16 cellular contexts compared by ENCODE assay signal in genomic region chr12:85955127-85955526, GRCh38.
A peak's percentile ranks its signal among the peaks of the same experiment; 100 is the strongest.
DNase-seq lines count a peak whose midpoint lies in the region; ATAC-seq and TF ChIP-seq lines count a peak whose summit lies in the region.
"Had no signal": no experiment of that assay in that cellular context is flagged by ENCODE, and none has a peak within 500 bp of the region (broad histone marks: within the 10 kb centered on the region; RNA-seq: fewer than 3 reads in every experiment).

No MANE protein-coding gene starts in this region.

- no peak for TF ChIP-seq POLR2A in thyroid gland (IDR thresholded peaks at IDR 0.05)

- H3K27ac ChIP-seq in cardiac muscle cell, result no peak overlapping the region
- H3K27ac ChIP-seq in thyroid gland, result no peak overlapping the region
- H3K27ac ChIP-seq: SJCRH30, vagina had no signal

- H3K9me3 ChIP-seq in cardiac muscle cell (ENCODE audit: low read depth) (no peaks in the 10 kb centered on the region), thyroid gland (no peaks in the 10 kb centered on the region)
- H3K9me3 ChIP-seq: BE2C, SJCRH30, vagina had no signal

- in situ Hi-C loops in KBM-7 (cut with MboI; ENCODE audit: low pct_unique_long_range_greater_than_20kb, low sequenced_read_pairs), result no loop called here

- ATAC-seq in GM21717 (IDR thresholded peaks at IDR 0.05; ENCODE audit: unreplicated experiment), result no peak
- ATAC-seq in HG03442 (IDR thresholded peaks at IDR 0.05; ENCODE audit: unreplicated experiment), result no peak
- ATAC-seq: natural killer cell treated with Interleukin-12 subunit alpha and Interleukin-12 subunit beta and Interleukin-15 and Interleukin-18, amount 100 ng/mL, for 72 hours had no signal

- peak; percentile 29 for TF ChIP-seq CTCF in cardiac muscle cell (IDR thresholded peaks at IDR 0.05; ENCODE audit: low read depth, low read length)
- peak in 4 of 6 experiments; percentile 10 to 60 (median 53) for TF ChIP-seq CTCF in thyroid gland (IDR thresholded peaks at IDR 0.05)

- intact Hi-C loops in cardiac septum (cut with DNase I), result no loop called here
- intact Hi-C loops in thyroid gland (cut with DNase I), result no loop called here

- DNase-seq in cardiac muscle cell (ENCODE audit: low read depth in 1 of 2, low spot score in 1 of 2) (peak in 1 of 2 donors; percentile 23), cardiac septum (ENCODE audit: low spot score) (no peak), RKO (ENCODE audit: low spot score) (peak; percentile 36), fibroblast of peridontal ligament (ENCODE audit: extremely low read depth) (peak; percentile 33), thyroid gland (no peak), KBM-7 (no peak)
- DNase-seq: activated T-cell treated with anti-CD3 and anti-CD28 coated beads for 4 hours; aorta; BE2C; NCI-H2227 treated with DMSO at 0.1 percent for 48 hours; SJCRH30; stimulated activated CD8-positive, alpha-beta memory T cell treated with anti-CD3 and anti-CD28 coated beads, Interleukin-4, amount 100 ng/mL, for 48 hours had no signal

- H3K4me1 ChIP-seq in cardiac muscle cell (ENCODE audit: low read depth) (no peaks in the 10 kb centered on the region), thyroid gland (no peaks in the 10 kb centered on the region)
- H3K4me1 ChIP-seq: BE2C, SJCRH30, vagina had no signal

- H3K27me3 ChIP-seq in cardiac muscle cell, result no peaks in the 10 kb centered on the region
- no peaks in the 10 kb centered on the region for H3K27me3 ChIP-seq in thyroid gland
- H3K27me3 ChIP-seq: BE2C, SJCRH30, vagina had no signal

- no peaks in the 10 kb centered on the region for H3K36me3 ChIP-seq in cardiac muscle cell
- no peaks in the 10 kb centered on the region for H3K36me3 ChIP-seq in thyroid gland
- H3K36me3 ChIP-seq: BE2C, SJCRH30, vagina had no signal

- H3K4me3 ChIP-seq in cardiac muscle cell (no peak overlapping the region), thyroid gland (replicated peaks in 1 of 3) (no peak overlapping the region)
- H3K4me3 ChIP-seq: SJCRH30, vagina had no signal

- WGBS in thyroid gland, 2 donors, result 86 to 88% methylated on average over 1 of the region's 1 CpG

Comparison
In these comparisons a context has a peak if more than half of its experiments do, and no peak if none do; other contexts are left out.
1. DNase-seq: peak in RKO (single experiment) and fibroblast of peridontal ligament (single experiment); none in cardiac septum (single experiment), thyroid gland (0 of 2) and KBM-7 (single experiment).